In the genomic region with DNA sequence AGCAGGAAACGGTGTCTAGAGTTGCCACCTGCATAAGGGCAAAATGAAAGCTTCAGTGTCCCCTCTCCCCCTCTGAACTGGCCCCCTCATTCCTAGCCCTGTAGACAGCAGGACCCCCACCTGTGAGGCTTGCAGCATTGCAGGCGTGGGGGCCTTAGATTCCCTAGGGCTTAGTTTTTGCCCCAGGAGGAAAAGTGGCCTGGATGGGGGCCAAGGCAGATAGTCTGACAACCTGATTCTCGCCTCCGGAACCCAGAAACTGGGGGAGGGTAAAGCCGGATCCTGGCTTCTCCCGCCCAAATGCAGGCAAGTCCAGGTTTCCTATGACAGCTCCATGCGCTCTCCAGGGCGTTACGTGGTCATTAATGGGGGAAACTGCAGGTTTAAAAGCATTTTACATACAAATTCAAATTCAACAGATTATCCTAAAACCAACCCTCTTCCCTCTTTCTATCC, we compare ENCODE assay signal across 20 cellular contexts. TPM values are rescaled to one million over a fixed set of nuclear protein-coding genes. Genes with fewer than 3 reads are reported as not detected.
DNase-seq lines count a peak whose midpoint lies in the region; ATAC-seq and TF ChIP-seq lines count a peak whose summit lies in the region.
"Had no signal": no experiment of that assay in that cellular context is flagged by ENCODE, and none has a peak within 500 bp of the region (broad histone marks: within the 10 kb centered on the region; RNA-seq: fewer than 3 reads in every experiment).

No MANE protein-coding gene starts in this region.

- H3K27ac ChIP-seq in HCT116 (ENCODE audit: low read depth, low read length) (peak overlapping the region; percentile 94), SJCRH30 (peak overlapping the region; percentile 48), spleen (no peak overlapping the region)
- H3K27ac ChIP-seq: BLaER1, neural progenitor cell, WERI-Rb-1 had no signal

- peaks cover 4% of the 10 kb centered on the region; the same call in 1 of the 2 replicates for H4K20me1 ChIP-seq in HCT116 (ENCODE audit: insufficient read depth)

- TF ChIP-seq CTCF in HCT116 (IDR thresholded peaks at IDR 0.05 in 2 of 3, conservative IDR thresholded peaks at IDR 0.05 in 1 of 3; ENCODE audit: borderline replicate concordance in 1 of 3, insufficient read depth in 1 of 3, low read depth in 2 of 3, low read length in 2 of 3) (no peak), kidney epithelial cell (IDR thresholded peaks at IDR 0.05; ENCODE audit: insufficient read depth, low read length, poor library complexity, severe bottlenecking) (no peak), spleen (IDR thresholded peaks at IDR 0.05 in 8 of 11, conservative IDR thresholded peaks at IDR 0.05 in 3 of 11) (no peak)

- H3K4me1 ChIP-seq in HCT116 (ENCODE audit: control insufficient read depth in 1 of 2, insufficient read depth in 2 of 2, low read length in 2 of 2) = peaks cover 39 to 65% of the 10 kb centered on the region in 2 experiments
- no peaks in the 10 kb centered on the region; the same call in 1 of the 2 replicates for H3K4me1 ChIP-seq in SJCRH30
- H3K4me1 ChIP-seq in spleen = peaks cover 7 to 47% (median 20%) of the 10 kb centered on the region in 6 donors
- H3K4me1 ChIP-seq: BLaER1, neural progenitor cell had no signal

- BruUV-seq in HCT116 (replicated peaks; lab: Mats Ljungman, UMichigan) = no TSS peak

- POLR2A ChIA-PET in HCT116 (lab: Charles Lee) = interaction anchor here (1.3 to 1.6 kb wide), 2 partner anchors 9 to 557 kb away, joined by 3 to 4 read pairs; partner anchors contain the start of gene NFE2L1

- peak overlapping the region; percentile 82 for H3K4me2 ChIP-seq in HCT116 (ENCODE audit: low read length)
- H3K4me2 ChIP-seq: BLaER1, neural progenitor cell had no signal

- peaks cover 0 to 3% of the 10 kb centered on the region in 2 experiments; a peak in 1 of 4 replicates for H3K36me3 ChIP-seq in HCT116 (ENCODE audit: control insufficient read depth in 1 of 2, insufficient read depth in 2 of 2, low read length in 2 of 2)
- no peaks in the 10 kb centered on the region for H3K36me3 ChIP-seq in SJCRH30
- no peaks in the 10 kb centered on the region for H3K36me3 ChIP-seq in kidney epithelial cell (ENCODE audit: control insufficient read depth, insufficient read depth, low read length)
- no peaks in the 10 kb centered on the region for H3K36me3 ChIP-seq in spleen
- H3K36me3 ChIP-seq: BLaER1, neural progenitor cell, WERI-Rb-1 had no signal

- ATAC-seq in HCT116 = peak; percentile 10; the same call in 1 of the 2 replicates
- ATAC-seq in HG03139 (IDR thresholded peaks at IDR 0.05; ENCODE audit: unreplicated experiment) = no peak
- ATAC-seq: right cardiac atrium had no signal

- no peaks in the 10 kb centered on the region for H3K27me3 ChIP-seq in HCT116 (ENCODE audit: insufficient read depth, low read length)
- no peaks in the 10 kb centered on the region for H3K27me3 ChIP-seq in SJCRH30
- H3K27me3 ChIP-seq in kidney epithelial cell (ENCODE audit: control insufficient read depth, insufficient read depth, low read length) = no peaks in the 10 kb centered on the region
- H3K27me3 ChIP-seq in spleen (replicated peaks in 1 of 7) = peaks cover 0 to 100% (median 73%) of the 10 kb centered on the region in 7 donors

- no peaks in the 10 kb centered on the region for H3K9me3 ChIP-seq in HCT116 (ENCODE audit: control insufficient read depth in 1 of 2, insufficient read depth in 1 of 2, low read depth in 1 of 2, low read length in 2 of 2)
- no peaks in the 10 kb centered on the region for H3K9me3 ChIP-seq in SJCRH30 (replicated peaks)
- no peaks in the 10 kb centered on the region for H3K9me3 ChIP-seq in spleen

- DNase-seq in HCT116 (ENCODE audit: low read depth, low spot score) (no peak), SJCRH30 (peak in 1 of 2 experiments; percentile 30), kidney epithelial cell (ENCODE audit: low read depth) (no peak), spleen (peak; percentile 42), NCI-H2171 (lab: John Stamatoyannopoulos, UW) (no peak), SK-N-DZ (ENCODE audit: low spot score) (no peak), HUDEP-2 (lab: John Stamatoyannopoulos, UW; ENCODE audit: unreplicated experiment in 76 of 76) (no peak)
- DNase-seq: activated CD8-positive, alpha-beta memory T cell treated with anti-CD3 and anti-CD28 coated beads for 24 hours; DMS79; Kasumi-1; NCI-H1694 treated with DMSO at 0.1 percent for 48 hours; right cardiac atrium; stimulated activated CD4-positive, alpha-beta T cell treated with anti-CD3 and anti-CD28 coated beads, Interleukin-4, amount 100 ng/mL, for 1 hour; trophoblast cell; WERI-Rb-1 had no signal

- RAD21 ChIA-PET in HCT116 (lab: Charles Lee; ENCODE audit: low non-redundant PET in 1 of 2, low total read pairs in 2 of 2, uncharacterized antibody in 2 of 2, unreplicated experiment in 2 of 2) = interaction anchor here in 1 of 2 experiments (0.7 kb wide), 1 partner anchor 14 kb away, joined by 3 read pairs; no protein-coding TSS in a partner anchor

- CTCF ChIA-PET in HCT116 (lab: Charles Lee) = no interaction called here

- no peak for TF ChIP-seq RAD21 in HCT116 (IDR thresholded peaks at IDR 0.05; ENCODE audit: low read depth)

- WGBS in spleen, 5 donors = 71 to 84% (median 79%) methylated on average over 9 of the region's 9 CpGs

- TF ChIP-seq POLR2A in HCT116 (IDR thresholded peaks at IDR 0.05; ENCODE audit: borderline replicate concordance, extremely low read depth, insufficient read depth, insufficient read length) (no peak), spleen (IDR thresholded peaks at IDR 0.05) (no peak)

- H3K4me3 ChIP-seq in HCT116 (replicated peaks in 1 of 2; ENCODE audit: low read depth in 1 of 2, low read length in 2 of 2) (peak overlapping the region; percentile 78 to 87), SJCRH30 (peak overlapping the region; percentile 62), kidney epithelial cell (ENCODE audit: low read depth, low read length) (peak overlapping the region; percentile 92), spleen (peak overlapping the region in 1 of 8 donors; percentile 62)
- H3K4me3 ChIP-seq: BLaER1, neural progenitor cell had no signal

- peak overlapping the region; percentile 83 for H3K9ac ChIP-seq in HCT116 (ENCODE audit: low read length)
- H3K9ac ChIP-seq: BLaER1, neural progenitor cell had no signal

- peak overlapping the region; percentile 86 for H2AFZ ChIP-seq in HCT116 (ENCODE audit: low read depth, low read length, poor library complexity, severe bottlenecking)
- H2AFZ ChIP-seq: neural progenitor cell had no signal

- intact Hi-C loops in HCT116 (cut with micrococcal nuclease) = no loop called here
- intact Hi-C loops in spleen (cut with DNase I; ENCODE audit: low total_unique reads) = no loop called here

- no peaks in the 10 kb centered on the region for H3K9me2 ChIP-seq in HCT116 (ENCODE audit: insufficient read depth)

- peaks cover 75% of the 10 kb centered on the region for H3K79me2 ChIP-seq in HCT116 (ENCODE audit: insufficient read depth, low read length)

TF ChIP-seq in HCT116, 20 proteins besides CTCF, POLR2A, EP300 and RAD21 (continues in another document):
- TF ChIP-seq SRF (IDR thresholded peaks at IDR 0.05; ENCODE audit: low read depth) = no peak
- no peak for TF ChIP-seq SP1 (IDR thresholded peaks at IDR 0.05; ENCODE audit: low read depth)
- TF ChIP-seq JUND (IDR thresholded peaks at IDR 0.05) = no peak
- no peak for TF ChIP-seq CBX3 (IDR thresholded peaks at IDR 0.05; ENCODE audit: low read depth)
- no peak for TF ChIP-seq EZH2 (IDR thresholded peaks at IDR 0.05)
- no peak for TF ChIP-seq ZFX (IDR thresholded peaks at IDR 0.05)
- no peak for TF ChIP-seq SIN3A (IDR thresholded peaks at IDR 0.05; ENCODE audit: low read depth)
- TF ChIP-seq ATF3 (IDR thresholded peaks at IDR 0.05) = no peak

RNA-seq across cellular contexts. Expression of gene HOXB6, which starts 0.7 kb away (rescaled TPM):
- total RNA-seq in HCT116 (2021; ENCODE audit: unreplicated experiment) (64.8 TPM), kidney epithelial cell (29.8 and 30.7 TPM in 2 replicates), spleen (1 to 10 TPM; 1.2 to 4.5 (median 3.3) TPM)
- polyA plus RNA-seq in HCT116 (2012) = 17.5 and 28.9 TPM in 2 replicates
- 6.2 and 7.5 TPM in 2 replicates for total RNA-seq in SJCRH30 (2014; rRNA removed; shearing (Covaris generic))
- 1 to 10 TPM; 1.7 to 3.4 (median 2.1) TPM for polyA plus RNA-seq in spleen
- polyA plus RNA-seq in SK-N-DZ (2014; cell fraction: cytosol; rRNA removed) = not detected in 2 replicates
- not detected in 2 replicates for polyA plus RNA-seq in SK-N-DZ (2014; cell fraction: nucleus; rRNA removed)
- total RNA-seq: H7 had no signal

RNA-seq across cellular contexts. Expression of gene HOXB7, which starts 5.4 kb away (rescaled TPM):
- total RNA-seq in HCT116 (2021; ENCODE audit: unreplicated experiment) (33.6 TPM), kidney epithelial cell (26.3 and 27.2 TPM in 2 replicates), spleen (1 to 10 TPM; 1.3 to 3.5 (median 2.7) TPM)
- 16.8 and 23.4 TPM in 2 replicates for polyA plus RNA-seq in HCT116 (2012)
- total RNA-seq in SJCRH30 (2014; rRNA removed; shearing (Covaris generic)) = 18.8 and 23.1 TPM in 2 replicates
- 1 to 10 TPM; 3.2 to 7.5 (median 3.3) TPM for polyA plus RNA-seq in spleen
- polyA plus RNA-seq in SK-N-DZ (2014; cell fraction: cytosol; rRNA removed) = not detected in 2 replicates
- not detected in 2 replicates for polyA plus RNA-seq in SK-N-DZ (2014; cell fraction: nucleus; rRNA removed)

RNA-seq across cellular contexts. Expression of gene HOXB8, which starts 9.7 kb away (rescaled TPM):
- total RNA-seq in HCT116 (2021; ENCODE audit: unreplicated experiment) (44.7 TPM), kidney epithelial cell (7.2 and 7.5 TPM in 2 replicates), spleen (not detected)
- polyA plus RNA-seq in HCT116 (2012) = 15.4 and 23.9 TPM in 2 replicates
- total RNA-seq in SJCRH30 (2014; rRNA removed; shearing (Covaris generic)) = 0.13 and 0.38 TPM in 2 replicates
- polyA plus RNA-seq in spleen = under 1 TPM in 2 of 3 donors, not detected in 1; 0.07 to 0.14 TPM
- not detected in 2 replicates for polyA plus RNA-seq in SK-N-DZ (2014; cell fraction: cytosol; rRNA removed)
- not detected in 2 replicates for polyA plus RNA-seq in SK-N-DZ (2014; cell fraction: nucleus; rRNA removed)
- total RNA-seq: activated T-helper 2 cell treated with anti-CD3 and anti-CD28 coated beads, Interferon-gamma antibody, Interleukin-2, Interleukin-4, amounts not matched to agents 10 μg/mL and 5 μg/mL and 100 μg/mL, durations not matched to agents 14 hours and 24 hours and 36 hours; H7; right cardiac atrium had no signal
- polyA plus RNA-seq: right cardiac atrium had no signal

RNA-seq across cellular contexts. Expression of gene HOXB5, which starts 11.9 kb away (rescaled TPM):
- total RNA-seq in HCT116 (2021; ENCODE audit: unreplicated experiment) = 19.8 TPM
- 6.5 and 12.0 TPM in 2 replicates for polyA plus RNA-seq in HCT116 (2012)
- total RNA-seq in SJCRH30 (2014; rRNA removed; shearing (Covaris generic)) = 0.51 and 0.61 TPM in 2 replicates
- 3.6 and 3.8 TPM in 2 replicates for total RNA-seq in kidney epithelial cell
- 1 to 10 TPM in 3 of 7 donors, under 1 TPM in 4; 0.43 to 2.6 (median 0.67) TPM for total RNA-seq in spleen
- 1 to 10 TPM in 2 of 3 donors, under 1 TPM in 1; 0.91 to 1.5 (median 1.3) TPM for polyA plus RNA-seq in spleen
- polyA plus RNA-seq in SK-N-DZ (2014; cell fraction: cytosol; rRNA removed) = not detected in 2 replicates
- not detected in 2 replicates for polyA plus RNA-seq in SK-N-DZ (2014; cell fraction: nucleus; rRNA removed)
- total RNA-seq: activated T-helper 2 cell treated with anti-CD3 and anti-CD28 coated beads, Interferon-gamma antibody, Interleukin-2, Interleukin-4, amounts not matched to agents 10 μg/mL and 5 μg/mL and 100 μg/mL, durations not matched to agents 14 hours and 24 hours and 36 hours; H7 had no signal

RNA-seq across cellular contexts. Expression of gene HOXB3, which starts 15.4 kb away (rescaled TPM):
- total RNA-seq in HCT116 (2021; ENCODE audit: unreplicated experiment) = 19.8 TPM
- polyA plus RNA-seq in HCT116 (2012) = 4.7 and 6.0 TPM in 2 replicates
- 7.4 and 8.8 TPM in 2 replicates for total RNA-seq in SJCRH30 (2014; rRNA removed; shearing (Covaris generic))
- 24.0 and 31.1 TPM in 2 replicates for total RNA-seq in kidney epithelial cell
- 10 to 100 TPM in 4 of 7 donors, 1 to 10 TPM in 3; 6.8 to 23.1 (median 10.4) TPM for total RNA-seq in spleen
- 1 to 10 TPM; 3.6 to 7.8 (median 6.5) TPM for polyA plus RNA-seq in spleen
- polyA plus RNA-seq in SK-N-DZ (2014; cell fraction: cytosol; rRNA removed) = not detected in 2 replicates
- polyA plus RNA-seq in SK-N-DZ (2014; cell fraction: nucleus; rRNA removed) = not detected in 2 replicates

Comparison
In these comparisons a context has a peak if more than half of its experiments do, and no peak if none do; other contexts are left out.
1. H3K27ac ChIP-seq: peak in HCT116 (single experiment) and SJCRH30 (single experiment); none in spleen (0 of 8).